8 cellular contexts compared by ENCODE assay signal in the genomic region with DNA sequence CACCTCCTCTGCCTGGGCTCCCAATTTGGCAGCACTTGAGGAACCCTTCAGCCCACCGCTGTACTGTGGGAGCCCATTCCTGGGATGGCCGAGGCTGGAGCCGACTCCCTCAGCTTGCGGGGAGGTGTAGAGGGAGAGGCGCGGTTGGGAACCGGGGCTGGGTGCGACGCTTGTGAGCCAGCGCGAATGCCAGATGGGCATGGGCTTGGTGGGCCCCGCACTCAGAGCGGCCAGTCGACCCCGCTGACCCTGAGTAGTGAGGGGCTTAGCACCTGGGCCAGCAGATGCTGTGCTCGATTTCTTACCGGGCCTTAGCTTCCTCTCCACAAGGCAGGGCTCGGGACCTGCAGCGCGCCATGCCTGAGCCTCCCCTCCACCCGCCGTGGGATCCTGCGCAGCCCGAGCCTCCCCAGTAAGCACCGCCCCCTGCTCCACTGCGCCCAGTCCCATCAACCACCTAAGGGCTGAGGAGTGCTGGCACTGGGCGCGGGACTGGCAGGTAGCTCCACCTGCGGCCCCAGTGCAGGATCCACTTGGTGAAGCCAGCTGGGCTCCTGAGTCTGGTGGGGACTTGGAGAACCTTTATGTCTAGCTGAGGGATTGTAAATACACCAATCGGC. TPM values are rescaled to one million over a fixed set of nuclear protein-coding genes. Genes with fewer than 3 reads are reported as not detected.
"Had no signal": no experiment of that assay in that cellular context is flagged by ENCODE, and none has a peak within 500 bp of the region (broad histone marks: within the 10 kb centered on the region; RNA-seq: fewer than 3 reads in every experiment).

No MANE protein-coding gene starts in this region.

- H3K4me2 ChIP-seq: GM23338 had no signal

- H3K27ac ChIP-seq: HL-60 had no signal

- ATAC-seq: GM23338, HepG2 had no signal

- H3K4me1 Mint-ChIP-seq: GM23338, H9 had no signal

- H3K4me3 ChIP-seq: GM23338 had no signal

- H3K4me3 Mint-ChIP-seq: GM23338, H9, IgD-negative memory B cell had no signal

- H3K27ac Mint-ChIP-seq: GM23338, H9, IgD-negative memory B cell had no signal

- DNase-seq: H9, HCEC 1CT had no signal

- H2AFZ ChIP-seq: GM23338 had no signal

- H3K9me3 Mint-ChIP-seq: GM23338, H9, IgD-negative memory B cell had no signal

RNA-seq across cellular contexts. Expression of gene DEFB108B, which starts 58.3 kb away (rescaled TPM):
- total RNA-seq: GM23338, H1, H9, HepG2, HT1080 had no signal
- polyA plus RNA-seq: GM23338, H1, HepG2, IgD-negative memory B cell had no signal
